23 cellular contexts compared by ENCODE assay signal in the genomic region with DNA sequence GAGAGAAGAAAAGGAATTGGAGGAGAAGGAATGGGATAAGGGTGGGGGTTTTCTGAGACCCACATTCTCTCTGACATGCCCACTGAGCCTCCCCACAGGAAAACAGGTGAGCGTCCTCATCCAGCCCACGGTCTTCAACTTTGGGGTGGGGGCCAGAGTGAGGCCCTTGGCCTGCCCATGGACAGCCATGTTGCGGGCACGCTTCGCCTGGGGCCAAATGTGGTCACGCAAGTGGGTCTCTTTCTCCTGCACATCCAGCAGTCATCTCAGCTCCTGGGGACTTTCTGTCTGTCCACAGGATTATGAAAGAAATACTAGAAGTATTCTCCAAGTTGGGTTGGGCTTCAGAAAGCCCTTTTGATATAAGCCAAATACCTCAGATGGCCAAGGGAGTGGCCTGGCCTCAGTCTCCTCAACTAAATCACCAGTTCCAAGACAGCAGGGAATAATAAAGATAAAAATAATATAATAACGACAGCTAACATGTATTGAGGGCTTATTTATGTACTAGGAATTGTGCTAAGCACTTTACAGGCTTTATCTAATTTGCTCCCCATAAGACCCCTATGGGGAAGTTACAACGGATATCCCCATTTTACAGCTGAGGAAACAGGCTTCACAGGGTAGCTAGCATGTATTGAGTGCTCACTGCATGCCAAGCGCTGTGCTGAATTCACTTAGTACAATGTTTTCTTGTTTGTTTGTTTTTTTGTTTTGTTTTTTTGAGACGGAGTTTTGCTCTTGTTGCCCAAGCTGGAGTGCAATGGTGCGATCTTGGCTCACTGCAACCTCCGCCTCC. TPM values are rescaled to one million over a fixed set of nuclear protein-coding genes. Genes with fewer than 3 reads are reported as not detected.
"Had no signal": no experiment of that assay in that cellular context is flagged by ENCODE, and none has a peak within 500 bp of the region (broad histone marks: within the 10 kb centered on the region; RNA-seq: fewer than 3 reads in every experiment).

No MANE protein-coding gene starts in this region.

- H3K9me3 Mint-ChIP-seq: activated naive CD4-positive, alpha-beta T cell treated with anti-CD3 and anti-CD28 coated beads, Interleukin-2, amount 50 U/mL, for 24 hours; naive thymus-derived CD8-positive, alpha-beta T cell; stimulated activated naive B cell treated with anti-CD40 and anti-IgM and Interleukin-4, amounts not matched to agents 10 μg/mL and 1 μg/mL and 100 μg/mL, for 72 hours had no signal

- H3K36me3 ChIP-seq: breast epithelium, gastrocnemius medialis, spleen, thoracic aorta, upper lobe of right lung had no signal

- H3K4me3 Mint-ChIP-seq: activated naive CD4-positive, alpha-beta T cell treated with anti-CD3 and anti-CD28 coated beads, Interleukin-2, amount 50 U/mL, for 24 hours; stimulated activated naive B cell treated with anti-CD40 and anti-IgM and Interleukin-4, amounts not matched to agents 10 μg/mL and 1 μg/mL and 100 μg/mL, for 72 hours had no signal

- DNase-seq: activated CD4-positive, alpha-beta T cell treated with anti-CD3 and anti-CD28 coated beads for 1 hour; activated CD4-positive, alpha-beta T cell treated with anti-CD3 and anti-CD28 coated beads, Interleukin-2, amount 50 U/mL, for 4 hours; activated gamma-delta T cell; gastrocnemius medialis; left ventricle myocardium superior; naive thymus-derived CD8-positive, alpha-beta T cell; occipital lobe; spleen; stimulated activated CD4-positive, alpha-beta T cell treated with anti-CD3 and anti-CD28 coated beads, Interleukin-4, amount 100 ng/mL, for 4 hours; stimulated activated naive B cell treated with anti-CD40 and anti-IgM and Interleukin-4, amounts not matched to agents 10 μg/mL and 1 μg/mL and 100 μg/mL, for 72 hours; upper lobe of right lung had no signal

- H3K36me3 Mint-ChIP-seq: activated naive CD4-positive, alpha-beta T cell treated with anti-CD3 and anti-CD28 coated beads, Interleukin-2, amount 50 U/mL, for 24 hours; stimulated activated naive B cell treated with anti-CD40 and anti-IgM and Interleukin-4, amounts not matched to agents 10 μg/mL and 1 μg/mL and 100 μg/mL, for 72 hours had no signal

- H3K27ac Mint-ChIP-seq: activated naive CD4-positive, alpha-beta T cell treated with anti-CD3 and anti-CD28 coated beads, Interleukin-2, amount 50 U/mL, for 24 hours; naive thymus-derived CD8-positive, alpha-beta T cell; stimulated activated naive B cell treated with anti-CD40 and anti-IgM and Interleukin-4, amounts not matched to agents 10 μg/mL and 1 μg/mL and 100 μg/mL, for 72 hours had no signal

- H3K27ac ChIP-seq: breast epithelium, coronary artery, gastrocnemius medialis, spleen, thoracic aorta, upper lobe of right lung, VCaP had no signal

- H3K4me3 ChIP-seq: breast epithelium, coronary artery, gastrocnemius medialis, spleen, thoracic aorta, upper lobe of right lung had no signal

- H3K9me3 ChIP-seq: breast epithelium, gastrocnemius medialis, spleen, thoracic aorta, upper lobe of right lung had no signal

RNA-seq across cellular contexts. Expression of gene LBX1, which starts 57.2 kb away (rescaled TPM):
- total RNA-seq: activated CD8-positive, alpha-beta memory T cell treated with anti-CD3 and anti-CD28 coated beads for 36 hours; astrocyte; breast epithelium; left ventricle myocardium superior; mucosa of gallbladder; naive thymus-derived CD8-positive, alpha-beta T cell; occipital lobe; posterior vena cava; spleen; T-helper 1 cell treated with Interleukin-12 subunit alpha and Interleukin-12 subunit beta and Interleukin-4 antibody, amounts not matched to agents 30 ng/mL and 1 ng/mL, for 36 hours; thoracic aorta; upper lobe of right lung had no signal
- polyA plus RNA-seq: adipose tissue; esophagus; naive thymus-derived CD8-positive, alpha-beta T cell; spleen had no signal
